Comparison of ENCODE assay signal across 10 cellular contexts in the genomic region with DNA sequence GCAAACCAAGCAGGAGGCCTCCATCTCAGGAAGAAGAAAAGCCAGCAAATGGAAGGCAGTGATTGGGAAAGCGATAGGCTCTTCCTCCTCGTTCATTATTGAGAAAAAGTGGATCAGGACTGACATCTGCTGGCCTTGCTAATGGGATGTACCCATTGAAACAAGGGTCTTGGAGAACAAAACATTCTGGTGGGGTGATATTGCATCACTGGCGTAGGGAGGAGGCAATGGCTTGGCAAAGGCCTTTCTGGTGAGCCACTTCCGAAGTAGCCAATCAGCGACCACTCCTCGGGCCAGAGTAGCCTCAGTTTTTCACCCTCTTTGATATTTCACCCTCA.
DNase-seq lines count a peak whose midpoint lies in the region; ATAC-seq and TF ChIP-seq lines count a peak whose summit lies in the region.
"Had no signal": no experiment of that assay in that cellular context is flagged by ENCODE, and none has a peak within 500 bp of the region (broad histone marks: within the 10 kb centered on the region; RNA-seq: fewer than 3 reads in every experiment).

No MANE protein-coding gene starts in this region.

- CTCF ChIA-PET in activated CD8-positive, alpha-beta memory T cell treated with anti-CD3 and anti-CD28 coated beads, Interleukin-2, amount 10 ng/mL, durations not matched to agents 7 days and 5 days (lab: Charles Lee), result no interaction called here

- TF ChIP-seq CTCF in choroid plexus epithelial cell (conservative IDR thresholded peaks at IDR 0.05; ENCODE audit: low read depth, low read length), result peak; percentile 76
- TF ChIP-seq CTCF in right lobe of liver (IDR thresholded peaks at IDR 0.05), result peak; percentile 24 to 36 (median 32)
- TF ChIP-seq CTCF in GM13976 (IDR thresholded peaks at IDR 0.05; ENCODE audit: borderline replicate concordance, control extremely low read depth, extremely low read depth, insufficient read depth, missing control alignments), result no peak

- DNase-seq in G401 (ENCODE audit: low spot score) (peak; percentile 71), NCI-H526 treated with DMSO at 0.1 percent for 48 hours (lab: John Stamatoyannopoulos, UW) (peak; percentile 23), choroid plexus epithelial cell (ENCODE audit: low read depth) (peak; percentile 93), right lobe of liver (peak in 1 of 3 donors; percentile 41), GM13976 (ENCODE audit: low spot score) (no peak)
- DNase-seq in activated CD8-positive, alpha-beta memory T cell treated with anti-CD3 and anti-CD28 coated beads, Interleukin-2, amount 10 ng/mL, durations not matched to agents 7 days and 5 days, result no peak
- DNase-seq: naive B cell had no signal

- no peak for TF ChIP-seq POLR2A in right lobe of liver (IDR thresholded peaks at IDR 0.05)

- H3K4me3 ChIP-seq in choroid plexus epithelial cell (ENCODE audit: low read depth, low read length) (peak overlapping the region; percentile 0), right lobe of liver (no peak overlapping the region)

- no peak overlapping the region for H3K27ac Mint-ChIP-seq in activated CD8-positive, alpha-beta memory T cell treated with anti-CD3 and anti-CD28 coated beads, Interleukin-2, amount 10 ng/mL, durations not matched to agents 7 days and 5 days
- H3K27ac Mint-ChIP-seq: naive B cell had no signal

- no peaks in the 10 kb centered on the region for H3K36me3 Mint-ChIP-seq in activated CD8-positive, alpha-beta memory T cell treated with anti-CD3 and anti-CD28 coated beads, Interleukin-2, amount 10 ng/mL, durations not matched to agents 7 days and 5 days
- H3K36me3 Mint-ChIP-seq: naive B cell had no signal

- no peaks in the 10 kb centered on the region for H3K9me3 Mint-ChIP-seq in activated CD8-positive, alpha-beta memory T cell treated with anti-CD3 and anti-CD28 coated beads, Interleukin-2, amount 10 ng/mL, durations not matched to agents 7 days and 5 days (ENCODE audit: low read depth)

- H3K9me3 ChIP-seq in right lobe of liver, result no peaks in the 10 kb centered on the region

- no peak overlapping the region for H3K4me3 Mint-ChIP-seq in activated CD8-positive, alpha-beta memory T cell treated with anti-CD3 and anti-CD28 coated beads, Interleukin-2, amount 10 ng/mL, durations not matched to agents 7 days and 5 days
- H3K4me3 Mint-ChIP-seq: naive B cell had no signal

- ATAC-seq in right lobe of liver (peak; percentile 49 to 71 (median 58)), HG03139 (IDR thresholded peaks at IDR 0.05; ENCODE audit: unreplicated experiment) (no peak), HG02678 (IDR thresholded peaks at IDR 0.05; ENCODE audit: unreplicated experiment) (no peak)
- ATAC-seq in activated CD8-positive, alpha-beta memory T cell treated with anti-CD3 and anti-CD28 coated beads, Interleukin-2, amount 10 ng/mL, durations not matched to agents 7 days and 5 days, result no peak

- H3K4me1 ChIP-seq in right lobe of liver, result no peaks in the 10 kb centered on the region

- intact Hi-C loops in right lobe of liver (cut with DNase I), result no loop called here

- H3K27me3 Mint-ChIP-seq in activated CD8-positive, alpha-beta memory T cell treated with anti-CD3 and anti-CD28 coated beads, Interleukin-2, amount 10 ng/mL, durations not matched to agents 7 days and 5 days, result no peaks in the 10 kb centered on the region

- no peaks in the 10 kb centered on the region for H3K4me1 Mint-ChIP-seq in activated CD8-positive, alpha-beta memory T cell treated with anti-CD3 and anti-CD28 coated beads, Interleukin-2, amount 10 ng/mL, durations not matched to agents 7 days and 5 days
- H3K4me1 Mint-ChIP-seq: naive B cell had no signal

- in situ Hi-C loops in G401 (cut with HindIII; ENCODE audit: low sequenced_read_pairs), result no loop called here
- in situ Hi-C loops in GM13976 (cut with MboI; ENCODE audit: low sequenced_read_pairs, unreplicated experiment), result no loop called here

- no peaks in the 10 kb centered on the region for H3K27me3 ChIP-seq in right lobe of liver

- H3K27ac ChIP-seq in right lobe of liver, result no peak overlapping the region
- H3K27ac ChIP-seq: HL-60 had no signal

- H3K36me3 ChIP-seq in right lobe of liver, result no peaks in the 10 kb centered on the region

- 48% methylated on average over 6 of the region's 6 CpGs for WGBS in right lobe of liver (ENCODE audit: insufficient coverage, low coverage, low lambda C conversion rate, missing lambda C conversion rate)

Comparison
In these comparisons a context has a peak if more than half of its experiments do, and no peak if none do; other contexts are left out.
1. DNase-seq: peak in G401 (single experiment), NCI-H526 treated with DMSO at 0.1 percent for 48 hours (single experiment) and choroid plexus epithelial cell (single experiment); none in activated CD8-positive, alpha-beta memory T cell treated with anti-CD3 and anti-CD28 coated beads, Interleukin-2, amount 10 ng/mL, durations not matched to agents 7 days and 5 days (single experiment) and GM13976 (single experiment).
2. ATAC-seq: peak in right lobe of liver (4 of 4); none in activated CD8-positive, alpha-beta memory T cell treated with anti-CD3 and anti-CD28 coated beads, Interleukin-2, amount 10 ng/mL, durations not matched to agents 7 days and 5 days (single experiment), HG03139 (single experiment) and HG02678 (single experiment).